1 cellular context compared by ENCODE assay signal in the genomic region with DNA sequence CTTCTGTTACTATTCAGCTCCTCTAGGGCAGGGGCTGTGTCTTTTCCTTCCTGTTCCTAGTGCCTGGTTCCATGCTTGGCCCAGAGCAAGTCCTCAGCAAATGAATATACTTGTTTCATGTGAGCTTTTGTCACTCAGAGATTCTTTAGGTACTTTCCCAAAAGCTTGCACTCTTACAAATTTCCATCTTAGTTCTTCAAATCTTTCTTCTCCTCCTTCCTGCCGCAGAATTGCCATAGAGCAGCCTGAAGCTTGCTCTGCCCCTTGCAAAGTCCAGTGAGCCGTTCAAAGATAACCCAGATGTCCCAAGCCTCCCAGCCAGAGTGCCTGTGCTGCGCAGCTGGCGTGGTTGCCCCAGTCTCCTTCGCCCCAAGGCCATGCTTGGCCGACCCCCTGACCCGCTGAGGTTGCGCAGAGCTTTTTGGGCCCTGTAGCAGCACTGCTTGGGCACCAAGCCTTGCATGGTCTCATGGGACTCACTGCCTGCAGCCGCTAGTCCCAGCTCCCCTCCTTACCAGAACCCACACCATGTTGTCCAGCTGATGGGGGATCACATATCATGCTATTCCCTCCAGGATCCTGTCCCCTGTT.
TF ChIP-seq lines count a peak whose summit lies in the region.

No MANE protein-coding gene starts in this region.

TF ChIP-seq in HepG2, 621 proteins besides CTCF, POLR2A, EP300 and RAD21 (continued from another document):
- TF ChIP-seq, protein P1, sequence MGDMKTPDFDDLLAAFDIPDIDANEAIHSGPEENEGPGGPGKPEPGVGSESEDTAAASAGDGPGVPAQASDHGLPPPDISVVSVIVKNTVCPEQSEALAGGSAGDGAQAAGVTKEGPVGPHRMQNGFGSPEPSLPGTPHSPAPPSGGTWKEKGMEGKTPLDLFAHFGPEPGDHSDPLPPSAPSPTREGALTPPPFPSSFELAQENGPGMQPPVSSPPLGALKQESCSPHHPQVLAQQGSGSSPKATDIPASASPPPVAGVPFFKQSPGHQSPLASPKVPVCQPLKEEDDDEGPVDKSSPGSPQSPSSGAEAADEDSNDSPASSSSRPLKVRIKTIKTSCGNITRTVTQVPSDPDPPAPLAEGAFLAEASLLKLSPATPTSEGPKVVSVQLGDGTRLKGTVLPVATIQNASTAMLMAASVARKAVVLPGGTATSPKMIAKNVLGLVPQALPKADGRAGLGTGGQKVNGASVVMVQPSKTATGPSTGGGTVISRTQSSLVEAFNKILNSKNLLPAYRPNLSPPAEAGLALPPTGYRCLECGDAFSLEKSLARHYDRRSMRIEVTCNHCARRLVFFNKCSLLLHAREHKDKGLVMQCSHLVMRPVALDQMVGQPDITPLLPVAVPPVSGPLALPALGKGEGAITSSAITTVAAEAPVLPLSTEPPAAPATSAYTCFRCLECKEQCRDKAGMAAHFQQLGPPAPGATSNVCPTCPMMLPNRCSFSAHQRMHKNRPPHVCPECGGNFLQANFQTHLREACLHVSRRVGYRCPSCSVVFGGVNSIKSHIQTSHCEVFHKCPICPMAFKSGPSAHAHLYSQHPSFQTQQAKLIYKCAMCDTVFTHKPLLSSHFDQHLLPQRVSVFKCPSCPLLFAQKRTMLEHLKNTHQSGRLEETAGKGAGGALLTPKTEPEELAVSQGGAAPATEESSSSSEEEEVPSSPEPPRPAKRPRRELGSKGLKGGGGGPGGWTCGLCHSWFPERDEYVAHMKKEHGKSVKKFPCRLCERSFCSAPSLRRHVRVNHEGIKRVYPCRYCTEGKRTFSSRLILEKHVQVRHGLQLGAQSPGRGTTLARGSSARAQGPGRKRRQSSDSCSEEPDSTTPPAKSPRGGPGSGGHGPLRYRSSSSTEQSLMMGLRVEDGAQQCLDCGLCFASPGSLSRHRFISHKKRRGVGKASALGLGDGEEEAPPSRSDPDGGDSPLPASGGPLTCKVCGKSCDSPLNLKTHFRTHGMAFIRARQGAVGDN (CRISPR knock-in tag; IDR thresholded peaks at IDR 0.05) = peak; percentile 47
- TF ChIP-seq ARHGAP35 (CRISPR knock-in tag; IDR thresholded peaks at IDR 0.05; ENCODE audit: borderline replicate concordance) (no peak), ZBTB42 (CRISPR knock-in tag; IDR thresholded peaks at IDR 0.05) (no peak), ZNF34 (CRISPR knock-in tag; IDR thresholded peaks at IDR 0.05; ENCODE audit: borderline replicate concordance) (no peak), ZBTB38 (CRISPR knock-in tag; IDR thresholded peaks at IDR 0.05) (0 out of 2 replicates have a peak, but pooled peaks have one; percentile 37), ELF4 (CRISPR knock-in tag; IDR thresholded peaks at IDR 0.05; ENCODE audit: borderline replicate concordance) (no peak), TAF1 (CRISPR knock-in tag; IDR thresholded peaks at IDR 0.05) (0 out of 2 replicates have a peak, but pooled peaks have one; percentile 6)
- TF ChIP-seq, protein P2, sequence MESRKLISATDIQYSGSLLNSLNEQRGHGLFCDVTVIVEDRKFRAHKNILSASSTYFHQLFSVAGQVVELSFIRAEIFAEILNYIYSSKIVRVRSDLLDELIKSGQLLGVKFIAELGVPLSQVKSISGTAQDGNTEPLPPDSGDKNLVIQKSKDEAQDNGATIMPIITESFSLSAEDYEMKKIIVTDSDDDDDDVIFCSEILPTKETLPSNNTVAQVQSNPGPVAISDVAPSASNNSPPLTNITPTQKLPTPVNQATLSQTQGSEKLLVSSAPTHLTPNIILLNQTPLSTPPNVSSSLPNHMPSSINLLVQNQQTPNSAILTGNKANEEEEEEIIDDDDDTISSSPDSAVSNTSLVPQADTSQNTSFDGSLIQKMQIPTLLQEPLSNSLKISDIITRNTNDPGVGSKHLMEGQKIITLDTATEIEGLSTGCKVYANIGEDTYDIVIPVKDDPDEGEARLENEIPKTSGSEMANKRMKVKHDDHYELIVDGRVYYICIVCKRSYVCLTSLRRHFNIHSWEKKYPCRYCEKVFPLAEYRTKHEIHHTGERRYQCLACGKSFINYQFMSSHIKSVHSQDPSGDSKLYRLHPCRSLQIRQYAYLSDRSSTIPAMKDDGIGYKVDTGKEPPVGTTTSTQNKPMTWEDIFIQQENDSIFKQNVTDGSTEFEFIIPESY (CRISPR knock-in tag; IDR thresholded peaks at IDR 0.05) = peak; percentile 34; the same call in 1 of the 2 replicates
- TF ChIP-seq, protein P3, sequence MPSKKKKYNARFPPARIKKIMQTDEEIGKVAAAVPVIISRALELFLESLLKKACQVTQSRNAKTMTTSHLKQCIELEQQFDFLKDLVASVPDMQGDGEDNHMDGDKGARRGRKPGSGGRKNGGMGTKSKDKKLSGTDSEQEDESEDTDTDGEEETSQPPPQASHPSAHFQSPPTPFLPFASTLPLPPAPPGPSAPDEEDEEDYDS (CRISPR knock-in tag; IDR thresholded peaks at IDR 0.05) = no peak
- TF ChIP-seq, protein P4, sequence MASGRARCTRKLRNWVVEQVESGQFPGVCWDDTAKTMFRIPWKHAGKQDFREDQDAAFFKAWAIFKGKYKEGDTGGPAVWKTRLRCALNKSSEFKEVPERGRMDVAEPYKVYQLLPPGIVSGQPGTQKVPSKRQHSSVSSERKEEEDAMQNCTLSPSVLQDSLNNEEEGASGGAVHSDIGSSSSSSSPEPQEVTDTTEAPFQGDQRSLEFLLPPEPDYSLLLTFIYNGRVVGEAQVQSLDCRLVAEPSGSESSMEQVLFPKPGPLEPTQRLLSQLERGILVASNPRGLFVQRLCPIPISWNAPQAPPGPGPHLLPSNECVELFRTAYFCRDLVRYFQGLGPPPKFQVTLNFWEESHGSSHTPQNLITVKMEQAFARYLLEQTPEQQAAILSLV (CRISPR knock-in tag; IDR thresholded peaks at IDR 0.05; ENCODE audit: borderline replicate concordance) = no peak
